In the genomic region with DNA sequence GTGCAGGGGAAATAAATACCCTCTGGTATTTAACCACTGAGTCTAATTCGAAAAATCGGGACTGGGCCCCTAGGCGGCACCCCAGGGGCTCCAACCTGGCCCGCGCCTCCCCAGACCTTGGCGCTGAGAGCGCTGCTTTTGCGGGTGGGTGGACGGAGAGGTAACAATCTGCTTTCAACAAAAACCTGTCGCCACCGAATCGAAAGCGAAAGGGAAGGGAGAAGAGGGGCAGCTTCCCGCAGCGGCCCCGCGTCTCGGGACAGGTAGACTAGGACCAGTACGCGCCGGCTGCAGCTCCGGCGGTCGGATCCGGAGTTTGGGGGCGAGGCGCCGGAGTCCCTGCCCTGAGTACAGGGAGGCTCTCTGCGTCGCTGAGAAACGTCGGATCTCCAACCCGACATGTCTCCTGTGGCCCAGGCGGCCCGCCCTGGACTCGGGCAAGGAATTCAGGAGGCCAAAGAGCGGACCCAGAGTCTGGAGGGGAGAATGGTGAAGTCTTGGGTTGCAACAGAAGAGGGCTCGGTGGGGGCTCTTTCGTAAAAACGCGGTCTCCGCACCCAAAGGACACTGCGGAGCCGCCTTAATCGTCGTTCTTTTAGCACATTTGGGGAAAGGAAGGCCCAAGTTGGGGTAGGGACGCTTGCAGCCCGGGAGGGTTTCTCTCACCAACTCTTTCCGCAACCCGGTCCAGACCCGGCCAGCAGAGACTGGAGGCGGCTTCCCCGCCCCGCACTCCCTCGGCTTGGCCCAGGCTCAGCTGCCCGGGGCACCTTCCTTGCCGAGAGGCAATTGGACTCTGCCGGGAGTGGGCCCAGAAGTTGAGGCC, we compare ENCODE assay signal across 8 cellular contexts. TPM values are rescaled to one million over a fixed set of nuclear protein-coding genes. Genes with fewer than 3 reads are reported as not detected.
A peak's percentile ranks its signal among the peaks of the same experiment; 100 is the strongest.
DNase-seq lines count a peak whose midpoint lies in the region; ATAC-seq and TF ChIP-seq lines count a peak whose summit lies in the region.

No MANE protein-coding gene starts in this region.

- peaks cover 11% of the 10 kb centered on the region for H3K4me1 Mint-ChIP-seq in MCF 10A (ENCODE audit: insufficient read depth, unreplicated experiment)

- ATAC-seq in upper lobe of left lung (ENCODE audit: low FRiP score in 2 of 2) (no peak), GM18511 (IDR thresholded peaks at IDR 0.05; ENCODE audit: unreplicated experiment) (no peak)

- H3K4me3 Mint-ChIP-seq in MCF 10A (ENCODE audit: unreplicated experiment), result no peak overlapping the region

- DNase-seq in breast epithelium (ENCODE audit: low spot score in 2 of 2) (no peak), MCF 10A (ENCODE audit: unreplicated experiment) (no peak), brain microvascular endothelial cell (peak; percentile 9), upper lobe of left lung (peak in 1 of 2 donors; percentile 87), SHP77 (lab: John Stamatoyannopoulos, UW) (no peak), NCI-H146 treated with DMSO at 0.1 percent for 48 hours (lab: John Stamatoyannopoulos, UW; ENCODE audit: unreplicated experiment) (no peak)

- POLR2A ChIA-PET in MCF 10A (lab: Yijun Ruan, JAX), result interaction anchor here (0.7 kb wide), 1 partner anchor 187 kb away, joined by 3 read pairs; no protein-coding TSS in a partner anchor

- no peaks in the 10 kb centered on the region for H3K9me3 Mint-ChIP-seq in MCF 10A (ENCODE audit: unreplicated experiment)

- H3K27ac ChIP-seq in breast epithelium, result peak overlapping the region; percentile 71 to 87
- no peak overlapping the region for H3K27ac ChIP-seq in brain microvascular endothelial cell
- no peak overlapping the region for H3K27ac ChIP-seq in mucosa of rectum (ENCODE audit: low read depth in 2 of 2, low read length in 2 of 2)
- H3K27ac ChIP-seq in upper lobe of left lung, result no peak overlapping the region

- H3K36me3 Mint-ChIP-seq in MCF 10A (ENCODE audit: insufficient read depth, unreplicated experiment), result no peaks in the 10 kb centered on the region

- H3K4me1 ChIP-seq in breast epithelium, result peaks cover 0 to 4% of the 10 kb centered on the region in 2 donors
- peaks cover 3 to 10% of the 10 kb centered on the region in 2 donors for H3K4me1 ChIP-seq in mucosa of rectum (ENCODE audit: control insufficient read depth in 2 of 2, insufficient read depth in 2 of 2, low read length in 2 of 2)
- H3K4me1 ChIP-seq in upper lobe of left lung, result peaks cover 28 to 50% (median 38%) of the 10 kb centered on the region in 4 donors

- in situ Hi-C loops in brain microvascular endothelial cell (cut with HindIII; ENCODE audit: low pct_ligation_motif_present, low sequenced_read_pairs), result loop anchor here (25.0 kb wide), 1 partner anchor 194 kb away; no protein-coding TSS in a partner anchor

- H3K9me3 ChIP-seq in breast epithelium, result no peaks in the 10 kb centered on the region
- no peaks in the 10 kb centered on the region for H3K9me3 ChIP-seq in mucosa of rectum (ENCODE audit: control insufficient read depth in 2 of 2, low read length in 2 of 2)
- H3K9me3 ChIP-seq in upper lobe of left lung, result no peaks in the 10 kb centered on the region

- intact Hi-C loops in breast epithelium (cut with DNase I; ENCODE audit: low total_unique reads), result no loop called here
- intact Hi-C loops in MCF 10A (cut with micrococcal nuclease), result no loop called here

- H3K4me3 ChIP-seq in breast epithelium (peak overlapping the region; percentile 48 to 65 (median 58)), brain microvascular endothelial cell (ENCODE audit: low read depth, low read length) (peak overlapping the region; percentile 42), mucosa of rectum (ENCODE audit: low read length in 2 of 2) (peak overlapping the region; percentile 66 to 75), upper lobe of left lung (peak overlapping the region; percentile 27 to 73 (median 52))

- no peak for TF ChIP-seq CTCF in breast epithelium (IDR thresholded peaks at IDR 0.05)
- no peak for TF ChIP-seq CTCF in MCF 10A (IDR thresholded peaks at IDR 0.05; ENCODE audit: unreplicated experiment)
- TF ChIP-seq CTCF in brain microvascular endothelial cell (IDR thresholded peaks at IDR 0.05; ENCODE audit: low read depth, low read length, missing control alignments), result no peak
- no peak for TF ChIP-seq CTCF in upper lobe of left lung (IDR thresholded peaks at IDR 0.05)

- no peak for TF ChIP-seq EP300 in upper lobe of left lung (IDR thresholded peaks at IDR 0.05)

- no peak overlapping the region for H3K27ac Mint-ChIP-seq in MCF 10A (ENCODE audit: low read depth, unreplicated experiment)

- peaks cover 8 to 84% of the 10 kb centered on the region in 2 donors for H3K27me3 ChIP-seq in breast epithelium
- peaks cover 91% of the 10 kb centered on the region for H3K27me3 ChIP-seq in brain microvascular endothelial cell (replicated peaks)
- H3K27me3 ChIP-seq in mucosa of rectum (ENCODE audit: control insufficient read depth in 2 of 2, insufficient read depth in 2 of 2, low read length in 2 of 2), result peaks cover 65 to 77% of the 10 kb centered on the region in 2 donors
- peaks cover 0 to 77% (median 50%) of the 10 kb centered on the region in 4 donors for H3K27me3 ChIP-seq in upper lobe of left lung

- TF ChIP-seq POLR2A in breast epithelium (IDR thresholded peaks at IDR 0.05) (no peak), upper lobe of left lung (IDR thresholded peaks at IDR 0.05) (no peak)

- BruUV-seq in MCF 10A (replicated peaks; lab: Mats Ljungman, UMichigan), result no TSS peak

- H3K36me3 ChIP-seq in breast epithelium, result no peaks in the 10 kb centered on the region
- H3K36me3 ChIP-seq in brain microvascular endothelial cell (replicated peaks), result no peaks in the 10 kb centered on the region
- H3K36me3 ChIP-seq in mucosa of rectum (ENCODE audit: control insufficient read depth in 2 of 2, insufficient read depth in 2 of 2, low read length in 2 of 2), result no peaks in the 10 kb centered on the region
- no peaks in the 10 kb centered on the region for H3K36me3 ChIP-seq in upper lobe of left lung

- H3K27me3 Mint-ChIP-seq in MCF 10A (ENCODE audit: insufficient read depth, unreplicated experiment), result peaks cover 37% of the 10 kb centered on the region

- CTCF ChIA-PET in MCF 10A (lab: Yijun Ruan, JAX), result no interaction called here

- 8 to 12% methylated on average over 34 to 50 of the region's 58 CpGs for WGBS in upper lobe of left lung, 2 donors

- H3K9ac ChIP-seq in mucosa of rectum (ENCODE audit: low read depth in 1 of 2, low read length in 2 of 2), result peak overlapping the region in 1 of 2 donors; percentile 15

RNA-seq across cellular contexts. Expression of a gene that starts 4.1 kb away (rescaled TPM):
- total RNA-seq in breast epithelium, result 1 to 10 TPM in 2 of 3 donors, under 1 TPM in 1; under 0.01 to 5.2 (median 1.9) TPM
- not detected in 2 replicates for total RNA-seq in MCF 10A (2022)
- total RNA-seq in upper lobe of left lung, result not detected

Comparison
In these comparisons a context has a peak if more than half of its experiments do, and no peak if none do; other contexts are left out.
1. H3K27ac ChIP-seq: peak in breast epithelium (2 of 2); none in brain microvascular endothelial cell (single experiment), mucosa of rectum (0 of 2) and upper lobe of left lung (0 of 4).
2. Peak in every context shown above with its lines, with median percentiles within 50 percentile points of each other: H3K4me3 ChIP-seq.